Comparison of ENCODE assay signal across 2 cellular contexts in the genomic region with DNA sequence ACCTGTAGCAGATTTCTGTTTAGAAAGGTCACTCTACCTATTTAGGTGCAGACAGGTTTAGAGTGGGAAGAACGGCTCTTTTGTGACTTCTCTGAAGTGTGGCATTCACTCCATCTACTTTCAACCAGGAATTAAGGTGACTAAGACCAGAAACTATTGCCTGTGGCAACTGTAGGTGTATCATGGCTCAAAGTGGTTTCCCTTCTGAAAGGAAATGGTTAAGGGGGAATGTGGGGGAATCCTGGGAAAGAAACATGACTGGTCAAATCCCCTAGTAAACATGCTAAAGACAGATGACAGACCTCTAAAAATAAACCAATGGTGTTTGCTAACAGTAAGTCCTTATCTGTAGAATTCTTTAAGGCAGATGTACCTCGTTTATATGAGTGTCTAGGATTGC.
TF ChIP-seq lines count a peak whose summit lies in the region.

No MANE protein-coding gene starts in this region.

TF ChIP-seq in IMR-90, 13 proteins besides CTCF, POLR2A, EP300 and RAD21:
- no peak for TF ChIP-seq ELK1 (IDR thresholded peaks at IDR 0.05; ENCODE audit: borderline replicate concordance, low read depth, low read length)
- no peak for TF ChIP-seq CEBPB (IDR thresholded peaks at IDR 0.05; ENCODE audit: low read depth, low read length)
- TF ChIP-seq MAZ (IDR thresholded peaks at IDR 0.05; ENCODE audit: borderline replicate concordance, low read depth, low read length) = no peak
- TF ChIP-seq RCOR1 (IDR thresholded peaks at IDR 0.05; ENCODE audit: insufficient replicate concordance, low read length) = no peak
- no peak for TF ChIP-seq MXI1 (IDR thresholded peaks at IDR 0.05; ENCODE audit: borderline replicate concordance, low read depth, low read length)
- TF ChIP-seq NFE2L2 (IDR thresholded peaks at IDR 0.05; ENCODE audit: low read depth, low read length) = no peak
- TF ChIP-seq RFX5 (IDR thresholded peaks at IDR 0.05; ENCODE audit: low read depth, low read length) = no peak
- TF ChIP-seq CHD1 (IDR thresholded peaks at IDR 0.05; ENCODE audit: low read depth, low read length) = no peak
- TF ChIP-seq MAFK (IDR thresholded peaks at IDR 0.05; ENCODE audit: low read depth, low read length) = no peak
- no peak for TF ChIP-seq FOS (IDR thresholded peaks at IDR 0.05; ENCODE audit: low read depth, low read length)
- TF ChIP-seq SMC3 (IDR thresholded peaks at IDR 0.05; ENCODE audit: low read depth, low read length) = no peak

TF ChIP-seq in SK-N-SH treated with all-trans-retinoic acid at 6 μM for 48 hours, 23 proteins besides CTCF, POLR2A, EP300 and RAD21:
- TF ChIP-seq BACH2 (CRISPR knock-in tag; IDR thresholded peaks at IDR 0.05; ENCODE audit: borderline replicate concordance) (no peak), ISL1 (CRISPR knock-in tag; IDR thresholded peaks at IDR 0.05) (no peak), POU6F1 (CRISPR knock-in tag; IDR thresholded peaks at IDR 0.05; ENCODE audit: borderline replicate concordance, low read depth) (no peak), ZFP30 (CRISPR knock-in tag; IDR thresholded peaks at IDR 0.05) (no peak), RARB (CRISPR knock-in tag; IDR thresholded peaks at IDR 0.05) (no peak), ZC3H10 (CRISPR knock-in tag; IDR thresholded peaks at IDR 0.05) (no peak), GLIS3 (CRISPR knock-in tag; IDR thresholded peaks at IDR 0.05) (no peak), TOX (CRISPR knock-in tag; IDR thresholded peaks at IDR 0.05; ENCODE audit: borderline replicate concordance) (no peak), PATZ1 (CRISPR knock-in tag; IDR thresholded peaks at IDR 0.05; ENCODE audit: borderline replicate concordance) (no peak), PPARA (CRISPR knock-in tag; IDR thresholded peaks at IDR 0.05; ENCODE audit: borderline replicate concordance) (no peak), ZFP3 (CRISPR knock-in tag; IDR thresholded peaks at IDR 0.05) (no peak), ESRRG (CRISPR knock-in tag; IDR thresholded peaks at IDR 0.05) (no peak), CREB5 (CRISPR knock-in tag; IDR thresholded peaks at IDR 0.05; ENCODE audit: low read depth) (no peak)
- TF ChIP-seq, protein P1, sequence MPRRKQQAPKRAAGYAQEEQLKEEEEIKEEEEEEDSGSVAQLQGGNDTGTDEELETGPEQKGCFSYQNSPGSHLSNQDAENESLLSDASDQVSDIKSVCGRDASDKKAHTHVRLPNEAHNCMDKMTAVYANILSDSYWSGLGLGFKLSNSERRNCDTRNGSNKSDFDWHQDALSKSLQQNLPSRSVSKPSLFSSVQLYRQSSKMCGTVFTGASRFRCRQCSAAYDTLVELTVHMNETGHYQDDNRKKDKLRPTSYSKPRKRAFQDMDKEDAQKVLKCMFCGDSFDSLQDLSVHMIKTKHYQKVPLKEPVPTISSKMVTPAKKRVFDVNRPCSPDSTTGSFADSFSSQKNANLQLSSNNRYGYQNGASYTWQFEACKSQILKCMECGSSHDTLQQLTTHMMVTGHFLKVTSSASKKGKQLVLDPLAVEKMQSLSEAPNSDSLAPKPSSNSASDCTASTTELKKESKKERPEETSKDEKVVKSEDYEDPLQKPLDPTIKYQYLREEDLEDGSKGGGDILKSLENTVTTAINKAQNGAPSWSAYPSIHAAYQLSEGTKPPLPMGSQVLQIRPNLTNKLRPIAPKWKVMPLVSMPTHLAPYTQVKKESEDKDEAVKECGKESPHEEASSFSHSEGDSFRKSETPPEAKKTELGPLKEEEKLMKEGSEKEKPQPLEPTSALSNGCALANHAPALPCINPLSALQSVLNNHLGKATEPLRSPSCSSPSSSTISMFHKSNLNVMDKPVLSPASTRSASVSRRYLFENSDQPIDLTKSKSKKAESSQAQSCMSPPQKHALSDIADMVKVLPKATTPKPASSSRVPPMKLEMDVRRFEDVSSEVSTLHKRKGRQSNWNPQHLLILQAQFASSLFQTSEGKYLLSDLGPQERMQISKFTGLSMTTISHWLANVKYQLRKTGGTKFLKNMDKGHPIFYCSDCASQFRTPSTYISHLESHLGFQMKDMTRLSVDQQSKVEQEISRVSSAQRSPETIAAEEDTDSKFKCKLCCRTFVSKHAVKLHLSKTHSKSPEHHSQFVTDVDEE (CRISPR knock-in tag; IDR thresholded peaks at IDR 0.05) = no peak
